In genomic region chr7:12470930-12471329, GRCh38 we compare ENCODE assay signal across 16 cellular contexts.
A peak's percentile ranks its signal among the peaks of the same experiment; 100 is the strongest.
DNase-seq lines count a peak whose midpoint lies in the region; ATAC-seq and TF ChIP-seq lines count a peak whose summit lies in the region.
"Had no signal": no experiment of that assay in that cellular context is flagged by ENCODE, and none has a peak within 500 bp of the region (broad histone marks: within the 10 kb centered on the region; RNA-seq: fewer than 3 reads in every experiment).

No MANE protein-coding gene starts in this region.

- TF ChIP-seq CTCF in GM06990 (IDR thresholded peaks at IDR 0.05; ENCODE audit: insufficient read depth, low read length, poor library complexity, severe bottlenecking) (no peak), WTC11 (IDR thresholded peaks at IDR 0.05) (no peak)

- H3K4me2 ChIP-seq in mesenchymal stem cell (ENCODE audit: low read length, poor library complexity, severe bottlenecking) = no peak overlapping the region

- peak; percentile 60; the same call in 1 of the 2 replicates for ATAC-seq in WTC11
- no peak for ATAC-seq in HG03565 (IDR thresholded peaks at IDR 0.05; ENCODE audit: unreplicated experiment)

- WGBS in mesenchymal stem cell = 97% methylated on average over 29 of the region's 29 CpGs

- H2BK120ac ChIP-seq in mesenchymal stem cell (ENCODE audit: low read depth, low read length) = no peak overlapping the region

- no peaks in the 10 kb centered on the region for H3K36me3 ChIP-seq in GM06990 (ENCODE audit: control insufficient read depth, insufficient read depth, low read length)
- H3K36me3 ChIP-seq in mesenchymal stem cell (ENCODE audit: control insufficient read depth in 1 of 2, insufficient read depth in 2 of 2, low read depth in 1 of 2, low read length in 2 of 2) = peaks cover 0 to 2% of the 10 kb centered on the region in 2 experiments

- no peaks in the 10 kb centered on the region for H3K9me3 Mint-ChIP-seq in WTC11
- H3K9me3 Mint-ChIP-seq: CD4-positive, alpha-beta memory T cell had no signal

- no peak overlapping the region for H2BK5ac ChIP-seq in mesenchymal stem cell (ENCODE audit: low read depth, low read length, poor library complexity, severe bottlenecking)

- H3K4me1 Mint-ChIP-seq in WTC11 = peaks cover 8% of the 10 kb centered on the region
- H3K4me1 Mint-ChIP-seq: CD4-positive, alpha-beta memory T cell had no signal

- H2BK12ac ChIP-seq in mesenchymal stem cell (ENCODE audit: low read length in 2 of 2) = no peak overlapping the region

- no peak overlapping the region for H3K27ac Mint-ChIP-seq in WTC11
- H3K27ac Mint-ChIP-seq: CD4-positive, alpha-beta memory T cell had no signal

- H3K4me1 ChIP-seq in mesenchymal stem cell (ENCODE audit: control insufficient read depth, insufficient read depth, low read depth, low read length) = no peaks in the 10 kb centered on the region

- CTCF ChIA-PET in WTC11 (lab: Charles Lee) = interaction anchor here (0.7 to 1.0 kb wide), 2 partner anchors 13 to 19 kb away, joined by 3 to 4 read pairs; no protein-coding TSS in a partner anchor

- no peak overlapping the region for H3K14ac ChIP-seq in mesenchymal stem cell (ENCODE audit: low read length in 2 of 2)

- H4K8ac ChIP-seq in mesenchymal stem cell (ENCODE audit: low read length) = no peak overlapping the region

- no peak overlapping the region for H2BK15ac ChIP-seq in mesenchymal stem cell (ENCODE audit: low read depth, poor library complexity, severe bottlenecking)

- H3K4ac ChIP-seq in mesenchymal stem cell (ENCODE audit: low read depth in 1 of 2, low read length in 2 of 2) = no peak overlapping the region

- POLR2A ChIA-PET in WTC11 (lab: Charles Lee) = no interaction called here

- no peak overlapping the region for H2AK5ac ChIP-seq in mesenchymal stem cell (ENCODE audit: low read length, severe bottlenecking)

- H3K23ac ChIP-seq in mesenchymal stem cell (ENCODE audit: low read length in 2 of 2) = no peak overlapping the region

- DNase-seq in GM06990 (ENCODE audit: extremely low read depth, insufficient read length) (peak; percentile 1), WTC11 (ENCODE audit: low spot score) (no peak), mesenchymal stem cell (no peak), NCI-H146 treated with DMSO at 0.1 percent for 48 hours (lab: John Stamatoyannopoulos, UW; ENCODE audit: unreplicated experiment) (no peak)
- DNase-seq in activated CD4-positive, alpha-beta T cell treated with anti-CD3 and anti-CD28 coated beads for 48 hours = no peak
- DNase-seq: C1 segment of cervical spinal cord; Calu3; CD4-positive, alpha-beta memory T cell; COR-L47; DMS53; DMS79 treated with DMSO at 0.1 percent for 48 hours; GF-D8; GM23248; H7; HCEC 1CT had no signal

- no peak overlapping the region for H3K9ac ChIP-seq in mesenchymal stem cell (ENCODE audit: low read length)
- H3K9ac ChIP-seq: GM23248 had no signal

- H3K4me3 Mint-ChIP-seq in WTC11 = no peak overlapping the region
- H3K4me3 Mint-ChIP-seq: CD4-positive, alpha-beta memory T cell had no signal

- no peaks in the 10 kb centered on the region for H3K79me1 ChIP-seq in mesenchymal stem cell (replicated peaks; ENCODE audit: low read length, poor library complexity, severe bottlenecking)

- no peak overlapping the region for H3K18ac ChIP-seq in mesenchymal stem cell (ENCODE audit: low read depth in 1 of 2, low read length in 2 of 2)

- H3K27me3 ChIP-seq in GM06990 (replicated peaks; ENCODE audit: control insufficient read depth, insufficient read depth, low read length) (no peaks in the 10 kb centered on the region), mesenchymal stem cell (ENCODE audit: control insufficient read depth in 1 of 2, insufficient read depth in 1 of 2, low read length in 2 of 2) (no peaks in the 10 kb centered on the region)

- H3K4me3 ChIP-seq in GM06990 (replicated peaks; ENCODE audit: low read depth, low read length) = no peak overlapping the region
- no peak overlapping the region for H3K4me3 ChIP-seq in mesenchymal stem cell (ENCODE audit: insufficient read depth in 1 of 2, low read depth in 1 of 2, low read length in 2 of 2)
- H3K4me3 ChIP-seq: GM23248 had no signal

- no peaks in the 10 kb centered on the region for H3K36me3 Mint-ChIP-seq in WTC11
- H3K36me3 Mint-ChIP-seq: CD4-positive, alpha-beta memory T cell had no signal

- no peak overlapping the region for H2AFZ ChIP-seq in mesenchymal stem cell (ENCODE audit: low read depth, low read length)
- H2AFZ ChIP-seq: GM23248 had no signal

- H3K27ac ChIP-seq in mesenchymal stem cell (ENCODE audit: low read length, poor library complexity, severe bottlenecking) = no peak overlapping the region
- H3K27ac ChIP-seq: GM23248 had no signal

- H3K9me3 ChIP-seq in mesenchymal stem cell (ENCODE audit: control insufficient read depth, low read length) = no peaks in the 10 kb centered on the region

- H3K27me3 Mint-ChIP-seq in WTC11 (ENCODE audit: low read depth) = no peaks in the 10 kb centered on the region
- H3K27me3 Mint-ChIP-seq: CD4-positive, alpha-beta memory T cell had no signal

- H4K91ac ChIP-seq in mesenchymal stem cell (ENCODE audit: low read length) = peak overlapping the region; percentile 56

TF ChIP-seq in WTC11, 78 proteins besides CTCF, POLR2A, EP300 and RAD21:
- TF ChIP-seq, protein P1, sequence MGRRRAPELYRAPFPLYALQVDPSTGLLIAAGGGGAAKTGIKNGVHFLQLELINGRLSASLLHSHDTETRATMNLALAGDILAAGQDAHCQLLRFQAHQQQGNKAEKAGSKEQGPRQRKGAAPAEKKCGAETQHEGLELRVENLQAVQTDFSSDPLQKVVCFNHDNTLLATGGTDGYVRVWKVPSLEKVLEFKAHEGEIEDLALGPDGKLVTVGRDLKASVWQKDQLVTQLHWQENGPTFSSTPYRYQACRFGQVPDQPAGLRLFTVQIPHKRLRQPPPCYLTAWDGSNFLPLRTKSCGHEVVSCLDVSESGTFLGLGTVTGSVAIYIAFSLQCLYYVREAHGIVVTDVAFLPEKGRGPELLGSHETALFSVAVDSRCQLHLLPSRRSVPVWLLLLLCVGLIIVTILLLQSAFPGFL (CRISPR knock-in tag; IDR thresholded peaks at IDR 0.05; ENCODE audit: borderline replicate concordance) = no peak
- TF ChIP-seq RELA (CRISPR knock-in tag; IDR thresholded peaks at IDR 0.05; ENCODE audit: borderline replicate concordance) (no peak), SOX15 (CRISPR knock-in tag; IDR thresholded peaks at IDR 0.05) (no peak), IRF2 (CRISPR knock-in tag; IDR thresholded peaks at IDR 0.05; ENCODE audit: borderline replicate concordance, low read depth) (no peak), TP53 (CRISPR knock-in tag; IDR thresholded peaks at IDR 0.05) (no peak), OVOL2 (CRISPR knock-in tag; IDR thresholded peaks at IDR 0.05; ENCODE audit: borderline replicate concordance) (no peak), E2F1 (CRISPR knock-in tag; IDR thresholded peaks at IDR 0.05) (no peak), ZNF423 (CRISPR knock-in tag; IDR thresholded peaks at IDR 0.05) (no peak), ZNF671 (CRISPR knock-in tag; IDR thresholded peaks at IDR 0.05) (no peak), ESRRA (CRISPR knock-in tag; IDR thresholded peaks at IDR 0.05; ENCODE audit: borderline replicate concordance) (no peak), ZNF416 (CRISPR knock-in tag; IDR thresholded peaks at IDR 0.05) (no peak), TEAD1 (CRISPR knock-in tag; IDR thresholded peaks at IDR 0.05) (no peak)
- TF ChIP-seq, protein P2, sequence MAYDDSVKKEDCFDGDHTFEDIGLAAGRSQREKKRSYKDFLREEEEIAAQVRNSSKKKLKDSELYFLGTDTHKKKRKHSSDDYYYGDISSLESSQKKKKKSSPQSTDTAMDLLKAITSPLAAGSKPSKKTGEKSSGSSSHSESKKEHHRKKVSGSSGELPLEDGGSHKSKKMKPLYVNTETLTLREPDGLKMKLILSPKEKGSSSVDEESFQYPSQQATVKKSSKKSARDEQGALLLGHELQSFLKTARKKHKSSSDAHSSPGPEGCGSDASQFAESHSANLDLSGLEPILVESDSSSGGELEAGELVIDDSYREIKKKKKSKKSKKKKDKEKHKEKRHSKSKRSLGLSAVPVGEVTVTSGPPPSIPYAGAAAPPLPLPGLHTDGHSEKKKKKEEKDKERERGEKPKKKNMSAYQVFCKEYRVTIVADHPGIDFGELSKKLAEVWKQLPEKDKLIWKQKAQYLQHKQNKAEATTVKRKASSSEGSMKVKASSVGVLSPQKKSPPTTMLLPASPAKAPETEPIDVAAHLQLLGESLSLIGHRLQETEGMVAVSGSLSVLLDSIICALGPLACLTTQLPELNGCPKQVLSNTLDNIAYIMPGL (CRISPR knock-in tag; IDR thresholded peaks at IDR 0.05) = no peak
- TF ChIP-seq, protein P3, sequence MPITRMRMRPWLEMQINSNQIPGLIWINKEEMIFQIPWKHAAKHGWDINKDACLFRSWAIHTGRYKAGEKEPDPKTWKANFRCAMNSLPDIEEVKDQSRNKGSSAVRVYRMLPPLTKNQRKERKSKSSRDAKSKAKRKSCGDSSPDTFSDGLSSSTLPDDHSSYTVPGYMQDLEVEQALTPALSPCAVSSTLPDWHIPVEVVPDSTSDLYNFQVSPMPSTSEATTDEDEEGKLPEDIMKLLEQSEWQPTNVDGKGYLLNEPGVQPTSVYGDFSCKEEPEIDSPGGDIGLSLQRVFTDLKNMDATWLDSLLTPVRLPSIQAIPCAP (CRISPR knock-in tag; IDR thresholded peaks at IDR 0.05) = no peak
